1 cellular context compared by ENCODE assay signal in genomic region chr2:157559061-157559460, GRCh38.
TF ChIP-seq lines count a peak whose summit lies in the region.

No MANE protein-coding gene starts in this region.

TF ChIP-seq in GM23338, 12 proteins besides CTCF, POLR2A, EP300 and RAD21 (continued from another document):
- TF ChIP-seq ZNF462 (CRISPR knock-in tag; IDR thresholded peaks at IDR 0.05) (no peak), REST (IDR thresholded peaks at IDR 0.05; ENCODE audit: unreplicated experiment) (no peak), ZNF114 (CRISPR knock-in tag; IDR thresholded peaks at IDR 0.05) (no peak), ZNF331 (CRISPR knock-in tag; IDR thresholded peaks at IDR 0.05; ENCODE audit: low read depth) (no peak), NANOG (IDR thresholded peaks at IDR 0.05; ENCODE audit: borderline replicate concordance) (no peak)
